32 cellular contexts compared by ENCODE assay signal in the genomic region with DNA sequence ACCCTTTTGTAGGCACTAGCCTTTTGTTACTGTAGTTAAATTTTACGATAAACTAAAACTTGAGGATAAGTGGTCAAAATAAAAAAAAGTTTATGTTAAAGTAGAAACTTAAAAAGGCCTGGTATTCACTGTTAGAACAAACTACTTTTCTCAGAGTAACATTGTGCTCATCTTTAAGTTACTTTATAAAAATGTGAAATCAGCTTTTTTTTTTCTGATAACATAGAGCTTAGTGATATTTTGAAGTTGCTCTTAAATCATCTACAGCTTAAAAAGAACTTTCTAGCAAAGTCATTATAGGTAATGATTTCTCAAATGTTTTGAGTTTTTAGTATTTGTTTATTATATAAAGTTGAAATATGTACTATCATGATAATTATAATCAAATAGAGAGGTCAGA.
"Had no signal": no experiment of that assay in that cellular context is flagged by ENCODE, and none has a peak within 500 bp of the region (broad histone marks: within the 10 kb centered on the region; RNA-seq: fewer than 3 reads in every experiment).

No MANE protein-coding gene starts in this region.

- H3K9me3 ChIP-seq: gastrocnemius medialis had no signal

- H3K27ac Mint-ChIP-seq: activated CD4-positive, alpha-beta memory T cell treated with anti-CD3 and anti-CD28 coated beads, Interleukin-2, amount 10 ng/mL, durations not matched to agents 7 days and 5 days; activated CD4-positive, alpha-beta T cell treated with anti-CD3 and anti-CD28 coated beads, Interleukin-2, amount 10 ng/mL, durations not matched to agents 7 days and 5 days; activated naive CD8-positive, alpha-beta T cell; activated T-cell treated with anti-CD3 and anti-CD28 coated beads, Interleukin-2, amount 50 U/mL, for 24 hours; activated T-helper 17 cell treated with anti-CD3 and anti-CD28 coated beads, Interleukin-2, amount 50 U/mL, for 72 hours; dendritic cell treated with granulocyte-macrophage colony-stimulating factor and Interleukin-4, amounts not matched to agents 40 ng/mL and 50 ng/mL, for 4 days; endodermal cell; WTC11 had no signal

- H3K9me3 Mint-ChIP-seq: activated CD4-positive, alpha-beta memory T cell treated with anti-CD3 and anti-CD28 coated beads, Interleukin-2, amount 10 ng/mL, durations not matched to agents 7 days and 5 days; activated CD4-positive, alpha-beta T cell treated with anti-CD3 and anti-CD28 coated beads, Interleukin-2, amount 10 ng/mL, durations not matched to agents 7 days and 5 days; activated T-cell treated with anti-CD3 and anti-CD28 coated beads, Interleukin-2, amount 50 U/mL, for 24 hours; activated T-helper 17 cell treated with anti-CD3 and anti-CD28 coated beads, Interleukin-2, amount 50 U/mL, for 72 hours; central memory CD8-positive, alpha-beta T cell; dendritic cell treated with granulocyte-macrophage colony-stimulating factor and Interleukin-4, amounts not matched to agents 40 ng/mL and 50 ng/mL, for 4 days; WTC11 had no signal

- DNase-seq: activated CD4-positive, alpha-beta memory T cell treated with anti-CD3 and anti-CD28 coated beads, Interleukin-2, amount 10 ng/mL, durations not matched to agents 7 days and 5 days; activated CD4-positive, alpha-beta T cell treated with anti-CD3 and anti-CD28 coated beads for 1 hour; activated CD4-positive, alpha-beta T cell treated with anti-CD3 and anti-CD28 coated beads for 4 hours; activated CD4-positive, alpha-beta T cell treated with anti-CD3 and anti-CD28 coated beads, Interleukin-2, amount 10 ng/mL, durations not matched to agents 7 days and 5 days; activated CD4-positive, alpha-beta T cell treated with anti-CD3 and anti-CD28 coated beads, Interleukin-2, amount 50 U/mL, for 4 hours; activated CD8-positive, alpha-beta memory T cell treated with anti-CD3 and anti-CD28 coated beads, Interleukin-2, amount 50 U/mL, for 48 hours; activated effector memory CD4-positive, alpha-beta T cell treated with Interleukin-2 at 50 U/mL for 16 hours; activated gamma-delta T cell treated with Interleukin-2 at 50 U/mL for 16 hours; activated naive CD4-positive, alpha-beta T cell treated with anti-CD3 and anti-CD28 coated beads, Interleukin-2, amount 50 U/mL, for 16 hours; activated naive CD4-positive, alpha-beta T cell treated with Interleukin-2 at 50 U/mL for 16 hours; activated T-cell treated with anti-CD3 and anti-CD28 coated beads for 4 hours; activated T-cell treated with anti-CD3 and anti-CD28 coated beads, Interleukin-2, amount 50 U/mL, for 24 hours; amniotic stem cell; anterior cingulate cortex; brain microvascular endothelial cell; dorsolateral prefrontal cortex; effector memory CD4-positive, alpha-beta T cell; endodermal cell; foreskin fibroblast; gastrocnemius medialis; glutamatergic neuron; T-helper 2 cell had no signal

- H3K4me3 ChIP-seq: coronary artery, dorsolateral prefrontal cortex, gastrocnemius medialis had no signal

- H3K4me1 Mint-ChIP-seq: activated CD4-positive, alpha-beta memory T cell treated with anti-CD3 and anti-CD28 coated beads, Interleukin-2, amount 10 ng/mL, durations not matched to agents 7 days and 5 days; activated CD4-positive, alpha-beta T cell treated with anti-CD3 and anti-CD28 coated beads, Interleukin-2, amount 10 ng/mL, durations not matched to agents 7 days and 5 days; activated T-helper 17 cell treated with anti-CD3 and anti-CD28 coated beads, Interleukin-2, amount 50 U/mL, for 72 hours; central memory CD8-positive, alpha-beta T cell; endodermal cell; WTC11 had no signal

- H3K27me3 ChIP-seq: brain microvascular endothelial cell, dorsolateral prefrontal cortex, gastrocnemius medialis had no signal

- FAIRE-seq: astrocyte, bronchial epithelial cell had no signal

- ATAC-seq: activated T-helper 17 cell treated with anti-CD3 and anti-CD28 coated beads, Interleukin-2, amount 50 U/mL, for 72 hours; esophagus mucosa; gastrocnemius medialis; WTC11 had no signal

- H3K27ac ChIP-seq: brain microvascular endothelial cell, coronary artery, dorsolateral prefrontal cortex, gastrocnemius medialis, VCaP had no signal

- H3K36me3 Mint-ChIP-seq: WTC11 had no signal

- H3K36me3 ChIP-seq: brain microvascular endothelial cell, gastrocnemius medialis had no signal

- H3K27me3 Mint-ChIP-seq: activated CD4-positive, alpha-beta memory T cell treated with anti-CD3 and anti-CD28 coated beads, Interleukin-2, amount 10 ng/mL, durations not matched to agents 7 days and 5 days; activated CD4-positive, alpha-beta T cell treated with anti-CD3 and anti-CD28 coated beads, Interleukin-2, amount 10 ng/mL, durations not matched to agents 7 days and 5 days; activated naive CD8-positive, alpha-beta T cell; activated T-cell treated with anti-CD3 and anti-CD28 coated beads, Interleukin-2, amount 50 U/mL, for 24 hours; activated T-helper 17 cell treated with anti-CD3 and anti-CD28 coated beads, Interleukin-2, amount 50 U/mL, for 72 hours; central memory CD8-positive, alpha-beta T cell; dendritic cell treated with granulocyte-macrophage colony-stimulating factor and Interleukin-4, amounts not matched to agents 40 ng/mL and 50 ng/mL, for 4 days had no signal

- H3K4me3 Mint-ChIP-seq: activated CD4-positive, alpha-beta memory T cell treated with anti-CD3 and anti-CD28 coated beads, Interleukin-2, amount 10 ng/mL, durations not matched to agents 7 days and 5 days; activated CD4-positive, alpha-beta T cell treated with anti-CD3 and anti-CD28 coated beads, Interleukin-2, amount 10 ng/mL, durations not matched to agents 7 days and 5 days; activated naive CD8-positive, alpha-beta T cell; activated T-cell treated with anti-CD3 and anti-CD28 coated beads, Interleukin-2, amount 50 U/mL, for 24 hours; activated T-helper 17 cell treated with anti-CD3 and anti-CD28 coated beads, Interleukin-2, amount 50 U/mL, for 72 hours; central memory CD8-positive, alpha-beta T cell; dendritic cell treated with granulocyte-macrophage colony-stimulating factor and Interleukin-4, amounts not matched to agents 40 ng/mL and 50 ng/mL, for 4 days; endodermal cell; WTC11 had no signal
